In the genomic region with DNA sequence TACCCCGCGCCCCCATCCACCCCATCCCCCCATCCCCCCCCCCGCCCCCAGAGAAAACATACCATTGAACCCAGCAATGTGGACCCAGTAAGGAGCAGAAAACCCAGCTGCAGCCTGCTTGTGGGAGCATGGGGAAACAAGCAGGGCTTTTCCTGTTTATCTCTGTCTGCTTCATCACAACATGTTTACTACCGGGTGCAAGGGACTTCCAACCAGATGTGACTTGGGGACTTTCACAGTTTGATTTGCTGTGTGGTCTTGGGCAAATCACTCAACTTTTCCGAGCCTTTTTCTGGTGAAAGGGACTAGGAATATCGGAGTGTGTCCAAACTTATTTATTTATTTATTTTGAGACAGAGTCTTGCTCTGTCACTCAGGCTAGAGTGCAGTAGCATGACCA, we compare ENCODE assay signal across 18 cellular contexts. TPM values are rescaled to one million over a fixed set of nuclear protein-coding genes. Genes with fewer than 3 reads are reported as not detected.
DNase-seq lines count a peak whose midpoint lies in the region; ATAC-seq and TF ChIP-seq lines count a peak whose summit lies in the region.
"Had no signal": no experiment of that assay in that cellular context is flagged by ENCODE, and none has a peak within 500 bp of the region (broad histone marks: within the 10 kb centered on the region; RNA-seq: fewer than 3 reads in every experiment).

No MANE protein-coding gene starts in this region.

- H3K36me3 Mint-ChIP-seq in stimulated activated naive CD8-positive, alpha-beta T cell treated with anti-CD3 and anti-CD28 coated beads, Interleukin-15, Interleukin-2, amounts not matched to agents 100 ng/mL and 50 ng/mL, for 24 hours (ENCODE audit: low read depth): peaks cover 6% of the 10 kb centered on the region
- H3K36me3 Mint-ChIP-seq in neural crest cell (ENCODE audit: low read depth): no peaks in the 10 kb centered on the region
- no peaks in the 10 kb centered on the region for H3K36me3 Mint-ChIP-seq in nephron progenitor cell (ENCODE audit: low read depth)

- H3K27me3 Mint-ChIP-seq in stimulated activated naive CD8-positive, alpha-beta T cell treated with anti-CD3 and anti-CD28 coated beads, Interleukin-15, Interleukin-2, amounts not matched to agents 100 ng/mL and 50 ng/mL, for 24 hours: peaks cover 9% of the 10 kb centered on the region
- H3K27me3 Mint-ChIP-seq in neural crest cell (ENCODE audit: low read depth) (peaks cover 24% of the 10 kb centered on the region), nephron progenitor cell (ENCODE audit: low read depth, poor library complexity) (peaks cover 43% of the 10 kb centered on the region)

- peak overlapping the region; percentile 95 for H3K27ac ChIP-seq in caudate nucleus (ENCODE audit: low read depth, low read length)
- H3K27ac ChIP-seq: spleen, stomach had no signal

- no peak for ATAC-seq in stimulated activated naive CD8-positive, alpha-beta T cell treated with anti-CD3 and anti-CD28 coated beads, Interleukin-15, Interleukin-2, amounts not matched to agents 100 U/mL and 50 U/mL, for 24 hours
- ATAC-seq in GM18861 (IDR thresholded peaks at IDR 0.05; ENCODE audit: unreplicated experiment): no peak
- no peak for ATAC-seq in HG03045 (IDR thresholded peaks at IDR 0.05; ENCODE audit: unreplicated experiment)

- H3K9me3 Mint-ChIP-seq in stimulated activated naive CD8-positive, alpha-beta T cell treated with anti-CD3 and anti-CD28 coated beads, Interleukin-15, Interleukin-2, amounts not matched to agents 100 ng/mL and 50 ng/mL, for 24 hours: no peaks in the 10 kb centered on the region
- H3K9me3 Mint-ChIP-seq in neural crest cell (no peaks in the 10 kb centered on the region), nephron progenitor cell (no peaks in the 10 kb centered on the region)

- peaks cover 76% of the 10 kb centered on the region for H3K4me1 Mint-ChIP-seq in stimulated activated naive CD8-positive, alpha-beta T cell treated with anti-CD3 and anti-CD28 coated beads, Interleukin-15, Interleukin-2, amounts not matched to agents 100 ng/mL and 50 ng/mL, for 24 hours (ENCODE audit: low read depth)
- peaks cover 33% of the 10 kb centered on the region for H3K4me1 Mint-ChIP-seq in neural crest cell
- peaks cover 35% of the 10 kb centered on the region for H3K4me1 Mint-ChIP-seq in nephron progenitor cell

- H3K27ac Mint-ChIP-seq in stimulated activated naive CD8-positive, alpha-beta T cell treated with anti-CD3 and anti-CD28 coated beads, Interleukin-15, Interleukin-2, amounts not matched to agents 100 ng/mL and 50 ng/mL, for 24 hours: peak overlapping the region; percentile 77
- no peak overlapping the region for H3K27ac Mint-ChIP-seq in neural crest cell (ENCODE audit: unreplicated experiment)
- H3K27ac Mint-ChIP-seq in nephron progenitor cell: no peak overlapping the region

- no peak for DNase-seq in stimulated activated naive CD8-positive, alpha-beta T cell treated with anti-CD3 and anti-CD28 coated beads, Interleukin-15, Interleukin-2, amounts not matched to agents 100 U/mL and 50 U/mL, for 24 hours
- DNase-seq in caudate nucleus (lab: John Stamatoyannopoulos, UW) (no peak), neural crest cell (ENCODE audit: low read depth, low spot score) (no peak), nephron progenitor cell (no peak)
- DNase-seq: activated CD4-positive, alpha-beta T cell treated with anti-CD3 and anti-CD28 coated beads for 4 hours; activated naive CD4-positive, alpha-beta T cell; EL; foreskin melanocyte; NCI-H1105; NCI-H2029; NCI-H226; SHP77; spleen; stimulated activated CD4-positive, alpha-beta T cell treated with anti-CD3 and anti-CD28 coated beads, Interleukin-4, amount 100 ng/mL, for 1 hour had no signal

- TF ChIP-seq CTCF in neural crest cell (conservative IDR thresholded peaks at IDR 0.05): no peak
- TF ChIP-seq CTCF in nephron progenitor cell (IDR thresholded peaks at IDR 0.05): no peak

- H3K4me3 Mint-ChIP-seq in stimulated activated naive CD8-positive, alpha-beta T cell treated with anti-CD3 and anti-CD28 coated beads, Interleukin-15, Interleukin-2, amounts not matched to agents 100 ng/mL and 50 ng/mL, for 24 hours: peak overlapping the region; percentile 93
- H3K4me3 Mint-ChIP-seq in neural crest cell (peak overlapping the region; percentile 61), nephron progenitor cell (no peak overlapping the region)

RNA-seq across cellular contexts. Expression of a gene that starts 3.2 kb away (rescaled TPM):
- 14.9 and 16.1 TPM in 2 replicates for total RNA-seq in neural crest cell

RNA-seq across cellular contexts. Expression of a gene that starts 19.5 kb away (rescaled TPM):
- 14.8 and 17.0 TPM in 2 replicates for total RNA-seq in neural crest cell
